23 cellular contexts compared by ENCODE assay signal in the genomic region with DNA sequence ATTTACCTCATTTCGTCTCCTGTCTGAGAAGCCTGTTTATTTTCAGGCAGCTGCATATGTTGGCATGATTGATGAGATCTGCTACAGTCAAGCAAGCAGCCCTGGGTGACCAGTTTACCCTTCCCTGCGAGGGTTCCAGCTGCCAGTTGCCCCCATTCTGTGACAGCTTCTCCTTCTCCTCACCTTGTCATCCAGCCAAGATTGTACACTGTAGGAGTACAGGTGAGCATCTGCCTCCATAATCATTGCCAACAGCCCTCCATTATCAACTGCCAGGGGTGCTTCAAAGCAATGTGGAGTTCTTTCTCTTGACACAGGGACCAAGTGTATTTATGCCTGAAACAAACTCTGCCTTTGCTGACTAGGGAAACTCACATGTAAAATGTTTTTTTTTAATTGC.
A peak's percentile ranks its signal among the peaks of the same experiment; 100 is the strongest.
DNase-seq lines count a peak whose midpoint lies in the region; ATAC-seq and TF ChIP-seq lines count a peak whose summit lies in the region.
"Had no signal": no experiment of that assay in that cellular context is flagged by ENCODE, and none has a peak within 500 bp of the region (broad histone marks: within the 10 kb centered on the region; RNA-seq: fewer than 3 reads in every experiment).

No MANE protein-coding gene starts in this region.

- peak; percentile 0 for DNase-seq in NCI-H2196 (lab: John Stamatoyannopoulos, UW; ENCODE audit: unreplicated experiment)
- no peak for DNase-seq in NCI-H2196 treated with DMSO at 0.1 percent for 48 hours (lab: John Stamatoyannopoulos, UW; ENCODE audit: unreplicated experiment)
- peak; percentile 91 to 98 for DNase-seq in NCI-H2081 (lab: John Stamatoyannopoulos, UW)
- peak; percentile 86 for DNase-seq in NCI-H748 treated with DMSO at 0.1 percent for 48 hours (lab: John Stamatoyannopoulos, UW)
- DNase-seq in testis = no peak
- DNase-seq in AG20443 (ENCODE audit: low spot score) = no peak
- no peak for DNase-seq in effector memory CD4-positive, alpha-beta T cell
- DNase-seq: activated B cell treated with CpG ODN at 0.5 μM for 24 hours; activated CD4-positive, alpha-beta T cell treated with anti-CD3 and anti-CD28 coated beads, Interleukin-2, amount 50 U/mL, for 4 hours; activated CD8-positive, alpha-beta memory T cell treated with anti-CD3 and anti-CD28 coated beads, Interleukin-2, amount 50 U/mL, for 4 hours; cortex of kidney; gastrocnemius medialis; immature natural killer cell; left lung; naive B cell; NCI-H187; nucleus accumbens; PC-3; SIG-M5; SW 1271; upper lobe of left lung had no signal

- WGBS in testis, 2 donors = 42 to 67% methylated on average over 2 of the region's 2 CpGs

- H3K4me1 ChIP-seq in testis = no peaks in the 10 kb centered on the region
- H3K4me1 ChIP-seq in effector memory CD4-positive, alpha-beta T cell (ENCODE audit: control insufficient read depth, insufficient read depth, low read length, poor library complexity, severe bottlenecking) = no peaks in the 10 kb centered on the region
- H3K4me1 ChIP-seq: gastrocnemius medialis, left lung, upper lobe of left lung had no signal

- no peak for ATAC-seq in HG02973 (IDR thresholded peaks at IDR 0.05; ENCODE audit: unreplicated experiment)
- ATAC-seq: gastrocnemius medialis, left lung, PC-3 had no signal

- H3K9me3 ChIP-seq in testis = no peaks in the 10 kb centered on the region
- no peaks in the 10 kb centered on the region for H3K9me3 ChIP-seq in effector memory CD4-positive, alpha-beta T cell (ENCODE audit: control insufficient read depth, low read length)
- H3K9me3 ChIP-seq: gastrocnemius medialis had no signal

- H3K27ac ChIP-seq in testis = no peak overlapping the region
- no peak overlapping the region for H3K27ac ChIP-seq in effector memory CD4-positive, alpha-beta T cell (ENCODE audit: insufficient read depth, low read length, poor library complexity, severe bottlenecking)
- H3K27ac ChIP-seq: gastrocnemius medialis, hepatocyte, left lung, upper lobe of left lung had no signal

- no peaks in the 10 kb centered on the region for H3K27me3 ChIP-seq in testis
- no peaks in the 10 kb centered on the region for H3K27me3 ChIP-seq in effector memory CD4-positive, alpha-beta T cell (replicated peaks; ENCODE audit: control insufficient read depth, insufficient read depth, low read length, poor library complexity, severe bottlenecking)
- H3K27me3 ChIP-seq: gastrocnemius medialis, hepatocyte, left lung, upper lobe of left lung had no signal

- intact Hi-C loops in testis (cut with DNase I; ENCODE audit: low total_unique reads) = no loop called here

- no peak overlapping the region for H3K4me3 ChIP-seq in testis
- no peak overlapping the region for H3K4me3 ChIP-seq in effector memory CD4-positive, alpha-beta T cell (ENCODE audit: insufficient read depth, low read depth, low read length, poor library complexity, severe bottlenecking)
- H3K4me3 ChIP-seq: gastrocnemius medialis, hepatocyte, left lung, upper lobe of left lung had no signal

- H3K36me3 ChIP-seq in testis (ENCODE audit: low read depth, missing control alignments) = no peaks in the 10 kb centered on the region
- H3K36me3 ChIP-seq in effector memory CD4-positive, alpha-beta T cell (ENCODE audit: control insufficient read depth, insufficient read depth, low read length) = no peaks in the 10 kb centered on the region
- H3K36me3 ChIP-seq: gastrocnemius medialis, left lung, upper lobe of left lung had no signal

- no peak for TF ChIP-seq POLR2A in testis (IDR thresholded peaks at IDR 0.05)

- no peak for TF ChIP-seq CTCF in testis (IDR thresholded peaks at IDR 0.05)

Comparison
In these comparisons a context has a peak if more than half of its experiments do, and no peak if none do; other contexts are left out.
1. DNase-seq: peak in NCI-H2196 (single experiment), NCI-H2081 (2 of 2) and NCI-H748 treated with DMSO at 0.1 percent for 48 hours (single experiment); none in NCI-H2196 treated with DMSO at 0.1 percent for 48 hours (single experiment), testis (single experiment), AG20443 (single experiment) and effector memory CD4-positive, alpha-beta T cell (0 of 3).